Comparison of ENCODE assay signal across 2 cellular contexts in genomic region chr7:6384327-6384726, GRCh38.
TF ChIP-seq lines count a peak whose summit lies in the region.

No MANE protein-coding gene starts in this region.

TF ChIP-seq in SK-N-SH, 30 proteins besides CTCF, POLR2A, EP300 and RAD21 (continued from another document):
- TF ChIP-seq MEF2A (IDR thresholded peaks at IDR 0.05; ENCODE audit: borderline replicate concordance, low read depth) (no peak), TEAD4 (IDR thresholded peaks at IDR 0.05; ENCODE audit: borderline replicate concordance, insufficient read depth) (no peak), IRF3 (IDR thresholded peaks at IDR 0.05; ENCODE audit: low read depth, low read length) (no peak), POLR2AphosphoS5 (IDR thresholded peaks at IDR 0.05; ENCODE audit: low read depth, low read length) (no peak)
TF ChIP-seq in SK-N-SH: peak in this region for 0.

TF ChIP-seq in SK-N-SH treated with all-trans-retinoic acid at 6 μM for 48 hours, 23 proteins besides CTCF, POLR2A, EP300 and RAD21 (continued from another document):
- TF ChIP-seq TOX (CRISPR knock-in tag; IDR thresholded peaks at IDR 0.05; ENCODE audit: borderline replicate concordance): no peak
- TF ChIP-seq ISL1 (CRISPR knock-in tag; IDR thresholded peaks at IDR 0.05): no peak
- no peak for TF ChIP-seq CSDC2 (CRISPR knock-in tag; IDR thresholded peaks at IDR 0.05)
- TF ChIP-seq ZFP3 (CRISPR knock-in tag; IDR thresholded peaks at IDR 0.05): no peak
- no peak for TF ChIP-seq TCF4 (CRISPR knock-in tag; IDR thresholded peaks at IDR 0.05; ENCODE audit: borderline replicate concordance)
- TF ChIP-seq PPARA (CRISPR knock-in tag; IDR thresholded peaks at IDR 0.05; ENCODE audit: borderline replicate concordance): no peak
- no peak for TF ChIP-seq ARNTL (CRISPR knock-in tag; IDR thresholded peaks at IDR 0.05; ENCODE audit: borderline replicate concordance, low read depth)
